In genomic region chr12:65189028-65189718, GRCh38 we compare ENCODE assay signal across 12 cellular contexts. TPM values are rescaled to one million over a fixed set of nuclear protein-coding genes. Genes with fewer than 3 reads are reported as not detected.
DNase-seq lines count a peak whose midpoint lies in the region; ATAC-seq and TF ChIP-seq lines count a peak whose summit lies in the region.
"Had no signal": no experiment of that assay in that cellular context is flagged by ENCODE, and none has a peak within 500 bp of the region (broad histone marks: within the 10 kb centered on the region; RNA-seq: fewer than 3 reads in every experiment).

No MANE protein-coding gene starts in this region.

- no peaks in the 10 kb centered on the region for H3K27me3 Mint-ChIP-seq in activated B cell treated with CpG ODN at 0.5 μM for 24 hours

- POLR2A ChIA-PET in activated B cell treated with CpG ODN at 0.5 μM for 24 hours (lab: Charles Lee), result no interaction called here

- in situ Hi-C loops in ACHN (cut with HindIII; ENCODE audit: low pct_ligation_motif_present, low pct_unique_long_range_greater_than_20kb, low sequenced_read_pairs), result no loop called here

- CTCF ChIA-PET in activated B cell treated with CpG ODN at 0.5 μM for 24 hours (lab: Charles Lee), result no interaction called here

- intact Hi-C loops in activated B cell treated with CpG ODN at 0.5 μM for 24 hours (cut with micrococcal nuclease) (no loop called here), cardiac septum (cut with DNase I) (no loop called here)

- H3K4me1 Mint-ChIP-seq in activated B cell treated with CpG ODN at 0.5 μM for 24 hours, result peaks cover 82% of the 10 kb centered on the region

- H3K9me3 Mint-ChIP-seq in activated B cell treated with CpG ODN at 0.5 μM for 24 hours, result no peaks in the 10 kb centered on the region

- H3K27ac Mint-ChIP-seq in activated B cell treated with CpG ODN at 0.5 μM for 24 hours, result peak overlapping the region; percentile 56

- TF ChIP-seq CTCF in activated B cell treated with CpG ODN at 0.5 μM for 24 hours (IDR thresholded peaks at IDR 0.05), result no peak

- DNase-seq in activated B cell treated with CpG ODN at 0.5 μM for 24 hours (no peak), cardiac septum (ENCODE audit: low spot score) (no peak), kidney glomerular epithelial cell (lab: John Stamatoyannopoulos, UW) (no peak), ACHN (no peak), EL (no peak)
- DNase-seq: activated T-cell treated with anti-CD3 and anti-CD28 coated beads, Interleukin-2, amount 50 U/mL, for 4 hours; DMS79 treated with DMSO at 0.1 percent for 48 hours; head of caudate nucleus; NCI-H2081 had no signal

- H3K4me3 Mint-ChIP-seq in activated B cell treated with CpG ODN at 0.5 μM for 24 hours, result no peak overlapping the region
- H3K4me3 Mint-ChIP-seq: activated T-cell treated with anti-CD3 and anti-CD28 coated beads, Interleukin-2, amount 50 U/mL, for 4 hours had no signal

- peaks cover 13% of the 10 kb centered on the region for H3K36me3 Mint-ChIP-seq in activated B cell treated with CpG ODN at 0.5 μM for 24 hours (ENCODE audit: low read depth)

- ATAC-seq in GM18867 (IDR thresholded peaks at IDR 0.05; ENCODE audit: unreplicated experiment) (peak; percentile 98), GM21619 (IDR thresholded peaks at IDR 0.05; ENCODE audit: unreplicated experiment) (peak; percentile 95), HG03139 (IDR thresholded peaks at IDR 0.05; ENCODE audit: unreplicated experiment) (peak; percentile 97), activated B cell treated with CpG ODN at 0.5 μM for 24 hours (ENCODE audit: low read depth) (peak; percentile 73)
- ATAC-seq: activated T-cell treated with anti-CD3 and anti-CD28 coated beads, Interleukin-2, amount 50 U/mL, for 4 hours had no signal

RNA-seq across cellular contexts. Expression of gene LEMD3, which starts 19.8 kb away (rescaled TPM):
- total RNA-seq in activated B cell treated with CpG ODN at 0.5 μM for 24 hours (38.2 and 45.5 TPM in 2 replicates), cardiac septum (17.2 TPM)
